Comparison of ENCODE assay signal across 17 cellular contexts in the genomic region with DNA sequence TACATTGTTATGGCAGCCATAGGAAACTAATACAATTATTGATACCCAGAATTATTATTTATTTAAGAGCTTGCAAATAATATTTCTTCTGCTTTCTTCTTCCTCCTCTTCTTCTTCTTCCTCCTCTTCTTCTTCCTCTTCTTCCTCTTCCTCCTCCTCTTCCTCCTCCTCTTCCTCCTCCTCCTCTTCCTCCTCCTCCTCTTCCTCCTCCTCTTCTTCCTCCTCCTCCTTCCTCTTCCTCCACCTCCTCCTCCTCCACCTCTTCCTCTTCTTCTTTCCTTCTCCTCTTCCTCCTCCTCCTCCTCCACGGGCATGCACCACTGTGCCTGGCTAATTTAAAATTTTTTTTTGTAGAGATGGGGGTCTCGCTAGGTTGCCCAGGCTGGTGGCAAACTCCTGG.
DNase-seq lines count a peak whose midpoint lies in the region; ATAC-seq and TF ChIP-seq lines count a peak whose summit lies in the region.
"Had no signal": no experiment of that assay in that cellular context is flagged by ENCODE, and none has a peak within 500 bp of the region (broad histone marks: within the 10 kb centered on the region; RNA-seq: fewer than 3 reads in every experiment).

No MANE protein-coding gene starts in this region.

- CTCF ChIA-PET in HEK293 (lab: Yijun Ruan, JAX) (interaction anchor here (0.6 to 0.9 kb wide), 2 partner anchors 461 to 472 kb away, joined by 3 read pairs; no protein-coding TSS in a partner anchor), RWPE1 (lab: Yijun Ruan, JAX) (no interaction called here)

- POLR2A ChIA-PET in HEK293 (lab: Yijun Ruan, JAX) (interaction anchor here (0.5 kb wide), 1 partner anchor 134 kb away, joined by 3 read pairs; no protein-coding TSS in a partner anchor), RWPE1 (lab: Yijun Ruan, JAX; ENCODE audit: low non-redundant PET) (no interaction called here)

- H3K36me3 Mint-ChIP-seq in endodermal cell (ENCODE audit: low read depth) (no peaks in the 10 kb centered on the region), osteocyte (ENCODE audit: unreplicated experiment) (no peaks in the 10 kb centered on the region)
- H3K36me3 Mint-ChIP-seq: CD4-positive, CD25-positive, alpha-beta regulatory T cell had no signal

- WGBS in endodermal cell (ENCODE audit: insufficient coverage in 1 of 2, insufficient read length in 1 of 2), 2 experiments = 67 to 96% methylated on average over 1 to 2 of the region's 2 CpGs

- H3K9me3 Mint-ChIP-seq in endodermal cell = no peaks in the 10 kb centered on the region
- H3K9me3 Mint-ChIP-seq in osteocyte (ENCODE audit: unreplicated experiment) = no peaks in the 10 kb centered on the region

- TF ChIP-seq CTCF in HEK293 (tag by site-specific recombination; IDR thresholded peaks at IDR 0.05) = no peak
- no peak for TF ChIP-seq CTCF in RWPE1 (conservative IDR thresholded peaks at IDR 0.05; ENCODE audit: low read depth)
- TF ChIP-seq CTCF in endodermal cell (conservative IDR thresholded peaks at IDR 0.05) = no peak
- TF ChIP-seq CTCF in osteocyte (IDR thresholded peaks at IDR 0.05) = no peak

- H3K36me3 ChIP-seq in HEK293 (ENCODE audit: control insufficient read depth in 2 of 2, insufficient read depth in 1 of 2, low read length in 2 of 2) (no peaks in the 10 kb centered on the region), endodermal cell (ENCODE audit: control insufficient read depth, insufficient read depth, low read length) (no peaks in the 10 kb centered on the region)
- H3K36me3 ChIP-seq: BE2C, HAP-1 had no signal

- H3K27ac Mint-ChIP-seq in endodermal cell (no peak overlapping the region), osteocyte (ENCODE audit: unreplicated experiment) (no peak overlapping the region)
- H3K27ac Mint-ChIP-seq: CD4-positive, CD25-positive, alpha-beta regulatory T cell; CD8-positive, alpha-beta memory T cell had no signal

- H3K4me1 Mint-ChIP-seq in endodermal cell (peaks cover 13% of the 10 kb centered on the region), osteocyte (ENCODE audit: unreplicated experiment) (peaks cover 27% of the 10 kb centered on the region)
- H3K4me1 Mint-ChIP-seq: CD4-positive, CD25-positive, alpha-beta regulatory T cell; CD8-positive, alpha-beta memory T cell had no signal

- H3K27ac ChIP-seq in HEK293 (ENCODE audit: extremely low read depth, low read depth, low read length) (no peak overlapping the region), RWPE1 (peak overlapping the region; percentile 56; the same call in 1 of the 2 replicates), endodermal cell (ENCODE audit: low read depth, low read length) (no peak overlapping the region)

- H3K4me3 Mint-ChIP-seq in endodermal cell = no peak overlapping the region
- no peak overlapping the region for H3K4me3 Mint-ChIP-seq in osteocyte (ENCODE audit: unreplicated experiment)
- H3K4me3 Mint-ChIP-seq: CD4-positive, CD25-positive, alpha-beta regulatory T cell; CD8-positive, alpha-beta memory T cell had no signal

- H3K4me1 ChIP-seq in HEK293 (ENCODE audit: control insufficient read depth, insufficient read depth, low read length) (peaks cover 7% of the 10 kb centered on the region; the same call in 1 of the 2 replicates), endodermal cell (ENCODE audit: control insufficient read depth, insufficient read depth, low read length) (no peaks in the 10 kb centered on the region)
- H3K4me1 ChIP-seq: BE2C, HAP-1 had no signal

- H3K27me3 Mint-ChIP-seq in endodermal cell (ENCODE audit: insufficient read depth) (no peaks in the 10 kb centered on the region), osteocyte (ENCODE audit: unreplicated experiment) (no peaks in the 10 kb centered on the region)

- H3K4me3 ChIP-seq in HEK293 (ENCODE audit: low read depth, low read length) (no peak overlapping the region), endodermal cell (ENCODE audit: low read length) (no peak overlapping the region)
- H3K4me3 ChIP-seq: HAP-1 had no signal

- ATAC-seq in HG03196 (IDR thresholded peaks at IDR 0.05; ENCODE audit: unreplicated experiment) (no peak), GM18873 (IDR thresholded peaks at IDR 0.05; ENCODE audit: low FRiP score, unreplicated experiment) (no peak)

- H3K9ac ChIP-seq in endodermal cell (ENCODE audit: extremely low read depth, low read length, poor library complexity, severe bottlenecking) = no peak overlapping the region

- H3K9me3 ChIP-seq in HEK293 (ENCODE audit: control insufficient read depth, insufficient read depth, low read depth, low read length) (no peaks in the 10 kb centered on the region), endodermal cell (ENCODE audit: control insufficient read depth, low read length) (no peaks in the 10 kb centered on the region)
- H3K9me3 ChIP-seq: BE2C, HAP-1 had no signal

- DNase-seq in RWPE1 (ENCODE audit: low spot score) = no peak
- peak; percentile 4 for DNase-seq in endodermal cell
- DNase-seq in osteocyte (ENCODE audit: extremely low spot score, unreplicated experiment) = peak; percentile 11
- no peak for DNase-seq in kidney tubule cell (ENCODE audit: low spot score)
- DNase-seq: ACHN; BE2C; C1 segment of cervical spinal cord; CD4-positive, CD25-positive, alpha-beta regulatory T cell; CD8-positive, alpha-beta memory T cell; COR-L47; GF-D8; IMR-90; KBM-7 had no signal

- no peaks in the 10 kb centered on the region for H3K27me3 ChIP-seq in endodermal cell (ENCODE audit: control insufficient read depth, insufficient read depth, low read length, poor library complexity, severe bottlenecking)
- H3K27me3 ChIP-seq: BE2C had no signal

TF ChIP-seq in HEK293, 187 proteins besides CTCF, POLR2A, EP300 and RAD21:
- TF ChIP-seq ZNF513 (tag by site-specific recombination; IDR thresholded peaks at IDR 0.05) (peak; percentile 99), ZNF341 (tag by site-specific recombination; IDR thresholded peaks at IDR 0.05; ENCODE audit: low read depth) (no peak), EGR2 (tag by site-specific recombination; IDR thresholded peaks at IDR 0.05; ENCODE audit: low read depth) (peak; percentile 95), ZFHX2 (tag by site-specific recombination; conservative IDR thresholded peaks at IDR 0.05) (peak; percentile 74), ZNF596 (tag by site-specific recombination; IDR thresholded peaks at IDR 0.05) (no peak)

Comparison
In these comparisons a context has a peak if more than half of its experiments do, and no peak if none do; other contexts are left out.
1. DNase-seq: peak in endodermal cell (single experiment) and osteocyte (single experiment); none in RWPE1 (single experiment) and kidney tubule cell (single experiment).